Comparison of ENCODE assay signal across 1 cellular context in genomic region chr1:44828003-44828651, GRCh38.
TF ChIP-seq lines count a peak whose summit lies in the region.

No MANE protein-coding gene starts in this region.

TF ChIP-seq in H1, 55 proteins besides CTCF, POLR2A, EP300 and RAD21:
- no peak for TF ChIP-seq SUZ12 (IDR thresholded peaks at IDR 0.05; ENCODE audit: low read length)
- TF ChIP-seq YY1 (IDR thresholded peaks at IDR 0.05; ENCODE audit: low read depth, low read length): 0 out of 2 replicates have a peak, but pooled peaks have one; percentile 40
- TF ChIP-seq TAF1 (IDR thresholded peaks at IDR 0.05; ENCODE audit: low read depth, low read length): no peak
- TF ChIP-seq SP4 (IDR thresholded peaks at IDR 0.05; ENCODE audit: low read length): no peak
